ENCODE assay signal across 27 cellular contexts in genomic region chr6:65199121-65199520, GRCh38.
"Had no signal": no experiment of that assay in that cellular context is flagged by ENCODE, and none has a peak within 500 bp of the region (broad histone marks: within the 10 kb centered on the region; RNA-seq: fewer than 3 reads in every experiment).

No MANE protein-coding gene starts in this region.

- H3K9me3 Mint-ChIP-seq: endodermal cell had no signal

- H3K9ac ChIP-seq: parathyroid adenoma had no signal

- H3K27me3 ChIP-seq: esophagus muscularis mucosa, neutrophil, right atrium auricular region, suprapubic skin, transverse colon, upper lobe of right lung, uterus had no signal

- DNase-seq: effector CD8-positive, alpha-beta T cell; endodermal cell; hypothalamus; immature natural killer cell; left ventricle myocardium superior; lower lobe of right lung; naive B cell; stimulated activated CD4-positive, alpha-beta T cell treated with anti-CD3 and anti-CD28 coated beads, Interleukin-12 subunit alpha, Interleukin-12 subunit beta, amount 100 ng/mL, for 4 hours; stimulated activated CD4-positive, alpha-beta T cell treated with anti-CD3 and anti-CD28 coated beads, Interleukin-1b, Interleukin-23, amount 100 ng/mL, for 48 hours; stimulated activated CD4-positive, alpha-beta T cell treated with anti-CD3 and anti-CD28 coated beads, Interleukin-4, amount 100 ng/mL, for 1 hour; stimulated activated CD8-positive, alpha-beta memory T cell treated with anti-CD3 and anti-CD28 coated beads, Interleukin-4, amount 100 ng/mL, for 48 hours; stimulated activated naive CD4-positive, alpha-beta T cell; stimulated activated naive CD8-positive, alpha-beta T cell treated with anti-CD3 and anti-CD28 coated beads, Interleukin-15, amount 100 ng/mL, for 72 hours; transverse colon; upper lobe of right lung; uterus had no signal

- H2AFZ ChIP-seq: parathyroid adenoma had no signal

- ATAC-seq: left ventricle myocardium superior; lower lobe of right lung; natural killer cell treated with Interleukin-12 subunit alpha and Interleukin-12 subunit beta and Interleukin-15 and Interleukin-18, amount 100 ng/mL, for 72 hours; sciatic nerve; stimulated activated naive CD8-positive, alpha-beta T cell treated with anti-CD3 and anti-CD28 coated beads, Interleukin-15, amount 100 ng/mL, for 72 hours; upper lobe of right lung had no signal

- H3K36me3 Mint-ChIP-seq: immature natural killer cell, memory B cell, naive B cell had no signal

- H3K27ac ChIP-seq: esophagus muscularis mucosa, lower lobe of right lung, neutrophil, parathyroid adenoma, right atrium auricular region, suprapubic skin, transverse colon, upper lobe of right lung, uterus had no signal

- H3K4me2 ChIP-seq: smooth muscle cell had no signal

- H3K9me3 ChIP-seq: neutrophil, suprapubic skin, transverse colon, upper lobe of right lung, uterus had no signal

- H3K27me3 Mint-ChIP-seq: memory B cell; naive B cell; natural killer cell treated with Interleukin-12 subunit alpha and Interleukin-12 subunit beta and Interleukin-15 and Interleukin-18, amount 100 ng/mL, for 72 hours; progenitor cell of endocrine pancreas; stimulated activated naive CD8-positive, alpha-beta T cell treated with anti-CD3 and anti-CD28 coated beads, Interleukin-15, amount 100 ng/mL, for 72 hours had no signal

- H3K79me2 ChIP-seq: parathyroid adenoma had no signal

- H3K4me1 Mint-ChIP-seq: immature natural killer cell; memory B cell; naive B cell; neural crest cell; stimulated activated naive CD8-positive, alpha-beta T cell treated with anti-CD3 and anti-CD28 coated beads, Interleukin-15, amount 100 ng/mL, for 72 hours had no signal

- H3K27ac Mint-ChIP-seq: endodermal cell; immature natural killer cell; memory B cell; naive B cell; natural killer cell treated with Interleukin-12 subunit alpha and Interleukin-12 subunit beta and Interleukin-15 and Interleukin-18, amount 100 ng/mL, for 72 hours; progenitor cell of endocrine pancreas; stimulated activated naive CD8-positive, alpha-beta T cell treated with anti-CD3 and anti-CD28 coated beads, Interleukin-15, amount 100 ng/mL, for 72 hours had no signal

- H3K4me3 ChIP-seq: esophagus muscularis mucosa, lower lobe of right lung, right atrium auricular region, smooth muscle cell, suprapubic skin, transverse colon, upper lobe of right lung, uterus had no signal

- H3K36me3 ChIP-seq: esophagus muscularis mucosa, lower lobe of right lung, neutrophil, right atrium auricular region, suprapubic skin, transverse colon, upper lobe of right lung, uterus had no signal

- H3K4me1 ChIP-seq: esophagus muscularis mucosa, lower lobe of right lung, parathyroid adenoma, right atrium auricular region, suprapubic skin, transverse colon, upper lobe of right lung, uterus had no signal

- H3K4me3 Mint-ChIP-seq: endodermal cell; immature natural killer cell; memory B cell; naive B cell; natural killer cell treated with Interleukin-12 subunit alpha and Interleukin-12 subunit beta and Interleukin-15 and Interleukin-18, amount 100 ng/mL, for 72 hours; neural crest cell; stimulated activated naive CD8-positive, alpha-beta T cell treated with anti-CD3 and anti-CD28 coated beads, Interleukin-15, amount 100 ng/mL, for 72 hours had no signal
